Comparison of ENCODE assay signal across 17 cellular contexts in genomic region chr2:96449174-96449573, GRCh38. TPM values are rescaled to one million over a fixed set of nuclear protein-coding genes. Genes with fewer than 3 reads are reported as not detected.
DNase-seq lines count a peak whose midpoint lies in the region; ATAC-seq, FAIRE-seq and TF ChIP-seq lines count a peak whose summit lies in the region.
"Had no signal": no experiment of that assay in that cellular context is flagged by ENCODE, and none has a peak within 500 bp of the region (broad histone marks: within the 10 kb centered on the region; RNA-seq: fewer than 3 reads in every experiment).

No MANE protein-coding gene starts in this region.

- peaks cover 2% of the 10 kb centered on the region for H3K9me3 Mint-ChIP-seq in CD8-positive, alpha-beta T cell
- peaks cover 12% of the 10 kb centered on the region for H3K9me3 Mint-ChIP-seq in Caco-2 (ENCODE audit: unreplicated experiment)
- peaks cover 3% of the 10 kb centered on the region for H3K9me3 Mint-ChIP-seq in progenitor cell of endocrine pancreas (ENCODE audit: low read depth)

- no TSS peak for BruUV-seq in Caco-2 (replicated peaks; lab: Mats Ljungman, UMichigan)

- H3K9me3 ChIP-seq in CD8-positive, alpha-beta T cell (ENCODE audit: low read length): no peaks in the 10 kb centered on the region
- peaks cover 12% of the 10 kb centered on the region; the same call in 1 of the 2 replicates for H3K9me3 ChIP-seq in Caco-2
- no peaks in the 10 kb centered on the region for H3K9me3 ChIP-seq in kidney (ENCODE audit: control insufficient read depth in 1 of 2, low read length in 2 of 2)
- H3K9me3 ChIP-seq: BE2C had no signal

- no peaks in the 10 kb centered on the region for H3K27me3 Mint-ChIP-seq in CD8-positive, alpha-beta T cell (ENCODE audit: low read depth)
- no peaks in the 10 kb centered on the region for H3K27me3 Mint-ChIP-seq in Caco-2 (ENCODE audit: insufficient read depth, unreplicated experiment)
- peaks cover 4% of the 10 kb centered on the region for H3K27me3 Mint-ChIP-seq in progenitor cell of endocrine pancreas

- H3K4me3 ChIP-seq in CD8-positive, alpha-beta T cell (ENCODE audit: low read depth, low read length): no peak overlapping the region
- H3K4me3 ChIP-seq in Caco-2 (ENCODE audit: low read depth, low read length) (no peak overlapping the region), kidney (ENCODE audit: low read length in 2 of 2) (no peak overlapping the region)
- H3K4me3 ChIP-seq: GM12878 had no signal

- H3K36me3 Mint-ChIP-seq in CD8-positive, alpha-beta T cell: no peaks in the 10 kb centered on the region
- H3K36me3 Mint-ChIP-seq in Caco-2 (ENCODE audit: insufficient read depth, unreplicated experiment): no peaks in the 10 kb centered on the region
- no peaks in the 10 kb centered on the region for H3K36me3 Mint-ChIP-seq in progenitor cell of endocrine pancreas (ENCODE audit: insufficient read depth)
- H3K36me3 Mint-ChIP-seq: CD4-positive, CD25-positive, alpha-beta regulatory T cell had no signal

- H3K27ac Mint-ChIP-seq in CD8-positive, alpha-beta T cell: peak overlapping the region; percentile 16
- peak overlapping the region; percentile 79 for H3K27ac Mint-ChIP-seq in Caco-2 (ENCODE audit: unreplicated experiment)
- peak overlapping the region; percentile 22 for H3K27ac Mint-ChIP-seq in progenitor cell of endocrine pancreas
- H3K27ac Mint-ChIP-seq: CD4-positive, CD25-positive, alpha-beta regulatory T cell; H9 had no signal

- CTCF ChIA-PET in CD8-positive, alpha-beta T cell (lab: Charles Lee): interaction anchor here (0.6 to 1.1 kb wide), 3 partner anchors 8 to 42 kb away, joined by 3 to 4 read pairs (median 3); no protein-coding TSS in a partner anchor
- CTCF ChIA-PET in Caco-2 (lab: Charles Lee): interaction anchor here (2.8 kb wide), 1 partner anchor 60 kb away, joined by 7 read pairs; no protein-coding TSS in a partner anchor

- no peak overlapping the region for H3K27ac ChIP-seq in CD8-positive, alpha-beta T cell (ENCODE audit: low read depth, low read length)
- H3K27ac ChIP-seq in VCaP: peak overlapping the region; percentile 34; the same call in 1 of the 2 replicates
- H3K27ac ChIP-seq in kidney (ENCODE audit: low read depth in 2 of 2, low read length in 2 of 2): no peak overlapping the region

- intact Hi-C loops in CD8-positive, alpha-beta T cell (cut with DNase I, micrococcal nuclease): no loop called here
- intact Hi-C loops in Caco-2 (cut with micrococcal nuclease; ENCODE audit: unreplicated experiment) (loop anchor here (1.0 kb wide), 2 partner anchors 42 to 56 kb away; partner anchors contain the start of gene NEURL3), kidney (cut with DNase I) (no loop called here)

- no peak overlapping the region for H3K9ac ChIP-seq in kidney (ENCODE audit: low read length in 2 of 2)

- no peaks in the 10 kb centered on the region for H3K36me3 ChIP-seq in CD8-positive, alpha-beta T cell (ENCODE audit: insufficient read depth, low read length)
- no peaks in the 10 kb centered on the region for H3K36me3 ChIP-seq in Caco-2 (ENCODE audit: control insufficient read depth, insufficient read depth, low read length)
- H3K36me3 ChIP-seq in kidney (ENCODE audit: control insufficient read depth in 1 of 2, insufficient read depth in 2 of 2, low read length in 2 of 2): no peaks in the 10 kb centered on the region
- H3K36me3 ChIP-seq: BE2C had no signal

- no peaks in the 10 kb centered on the region for H3K4me1 Mint-ChIP-seq in CD8-positive, alpha-beta T cell (ENCODE audit: low read depth)
- peaks cover 20% of the 10 kb centered on the region for H3K4me1 Mint-ChIP-seq in Caco-2 (ENCODE audit: low read depth, unreplicated experiment)
- H3K4me1 Mint-ChIP-seq in progenitor cell of endocrine pancreas (ENCODE audit: low read depth): peaks cover 17% of the 10 kb centered on the region
- H3K4me1 Mint-ChIP-seq: CD4-positive, CD25-positive, alpha-beta regulatory T cell; H9 had no signal

- H3K4me1 ChIP-seq in CD8-positive, alpha-beta T cell (ENCODE audit: insufficient read depth, low read length): no peaks in the 10 kb centered on the region
- peaks cover 26% of the 10 kb centered on the region for H3K4me1 ChIP-seq in Caco-2
- H3K4me1 ChIP-seq in kidney (ENCODE audit: control insufficient read depth in 1 of 2, insufficient read depth in 1 of 2, low read depth in 1 of 2, low read length in 2 of 2): peaks cover 0 to 2% of the 10 kb centered on the region in 2 donors
- H3K4me1 ChIP-seq: BE2C had no signal

- no peak overlapping the region for H3K4me3 Mint-ChIP-seq in CD8-positive, alpha-beta T cell
- H3K4me3 Mint-ChIP-seq in Caco-2 (ENCODE audit: unreplicated experiment) (peak overlapping the region; percentile 20), progenitor cell of endocrine pancreas (ENCODE audit: low read depth) (no peak overlapping the region)
- H3K4me3 Mint-ChIP-seq: CD4-positive, CD25-positive, alpha-beta regulatory T cell; H9 had no signal

- no peak for TF ChIP-seq CTCF in CD8-positive, alpha-beta T cell (IDR thresholded peaks at IDR 0.05)
- TF ChIP-seq CTCF in Caco-2 (IDR thresholded peaks at IDR 0.05; ENCODE audit: insufficient read depth in 1 of 2, low read depth in 1 of 2, low read length in 1 of 2, severe bottlenecking in 1 of 2, unreplicated experiment in 1 of 2): no peak
- TF ChIP-seq CTCF in VCaP (conservative IDR thresholded peaks at IDR 0.05): no peak
- TF ChIP-seq CTCF in progenitor cell of endocrine pancreas (IDR thresholded peaks at IDR 0.05; ENCODE audit: unreplicated experiment): no peak
- TF ChIP-seq CTCF in kidney (IDR thresholded peaks at IDR 0.05; ENCODE audit: borderline replicate concordance, extremely low read depth, insufficient read depth): no peak

- H3K27me3 ChIP-seq in CD8-positive, alpha-beta T cell (ENCODE audit: insufficient read depth, low read length): no peaks in the 10 kb centered on the region
- no peaks in the 10 kb centered on the region for H3K27me3 ChIP-seq in Caco-2 (replicated peaks; ENCODE audit: control insufficient read depth, insufficient read depth, low read length)
- H3K27me3 ChIP-seq: BE2C had no signal

- FAIRE-seq in kidney (lab: Jason Lieb, UNC): no peak
- FAIRE-seq: A204.1, GM12878, H1, HTR-8/SVneo had no signal

- ATAC-seq in CD8-positive, alpha-beta T cell: no peak
- ATAC-seq: GM12878 had no signal

- POLR2A ChIA-PET in CD8-positive, alpha-beta T cell (lab: Charles Lee): no interaction called here
- POLR2A ChIA-PET in Caco-2 (lab: Charles Lee): no interaction called here

- DNase-seq in CD8-positive, alpha-beta T cell: no peak
- DNase-seq in Caco-2: no peak
- no peak for DNase-seq in progenitor cell of endocrine pancreas (ENCODE audit: low spot score, unreplicated experiment)
- DNase-seq in kidney glomerular epithelial cell (lab: John Stamatoyannopoulos, UW): no peak
- DNase-seq in kidney: no peak
- DNase-seq: ACHN; BE2C; C1 segment of cervical spinal cord; CD4-positive, CD25-positive, alpha-beta regulatory T cell; DMS79 treated with DMSO at 0.1 percent for 48 hours; H9; IMR-90 had no signal

RNA-seq across cellular contexts. Expression of gene NEURL3, which starts 56.0 kb away (rescaled TPM):
- total RNA-seq in CD8-positive, alpha-beta T cell: not detected
- total RNA-seq in Caco-2 (2022) (3.1 and 4.2 TPM in 2 replicates), progenitor cell of endocrine pancreas (0.78 and 0.86 TPM in 2 replicates), kidney (3.2 TPM)
- polyA plus RNA-seq in kidney (ENCODE audit: insufficient read depth, low read depth, low replicate concordance): 11.1 TPM
- total RNA-seq: CD4-positive, CD25-positive, alpha-beta regulatory T cell; H1; H9; IMR-90 had no signal
- polyA plus RNA-seq: H1, IMR-90 had no signal

Comparison
In these comparisons a context has a peak if more than half of its experiments do, and no peak if none do; other contexts are left out.
1. H3K27ac Mint-ChIP-seq: peak in every context shown above with its lines; median percentile 79 in Caco-2; 22 in progenitor cell of endocrine pancreas; 16 in CD8-positive, alpha-beta T cell.